Comparison of ENCODE assay signal across 16 cellular contexts in the genomic region with DNA sequence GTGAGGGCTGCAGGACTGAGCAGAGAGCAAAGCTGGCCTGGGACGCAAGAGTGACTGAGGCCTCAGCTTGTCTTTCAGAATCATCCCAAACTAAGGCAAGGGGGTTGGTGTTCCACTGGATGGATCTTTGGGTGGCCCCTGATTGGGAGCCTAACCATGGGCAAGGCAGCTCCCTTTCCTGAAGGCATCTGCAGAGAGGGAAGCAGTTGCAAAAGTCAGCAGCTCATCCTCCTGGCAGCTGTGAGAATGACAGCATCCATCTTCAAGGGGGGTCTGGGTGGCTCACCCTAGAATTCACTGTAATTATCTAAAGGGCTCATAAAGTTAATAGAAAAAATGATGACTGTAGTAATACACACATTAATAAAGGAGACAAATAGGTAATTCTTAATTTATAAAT. TPM values are rescaled to one million over a fixed set of nuclear protein-coding genes. Genes with fewer than 3 reads are reported as not detected.
DNase-seq lines count a peak whose midpoint lies in the region; ATAC-seq and TF ChIP-seq lines count a peak whose summit lies in the region.
"Had no signal": no experiment of that assay in that cellular context is flagged by ENCODE, and none has a peak within 500 bp of the region (broad histone marks: within the 10 kb centered on the region; RNA-seq: fewer than 3 reads in every experiment).

No MANE protein-coding gene starts in this region.

- no peaks in the 10 kb centered on the region for H3K4me1 Mint-ChIP-seq in glutamatergic neuron (ENCODE audit: low read depth, unreplicated experiment)

- ATAC-seq in GM21717 (IDR thresholded peaks at IDR 0.05; ENCODE audit: unreplicated experiment): no peak
- ATAC-seq: effector memory CD8-positive, alpha-beta T cell had no signal

- TF ChIP-seq RAD21 in neural cell (conservative IDR thresholded peaks at IDR 0.05): no peak

- no peaks in the 10 kb centered on the region for H4K20me1 ChIP-seq in neural cell (ENCODE audit: insufficient read depth)

- no peaks in the 10 kb centered on the region for H3K9me3 Mint-ChIP-seq in glutamatergic neuron (ENCODE audit: unreplicated experiment)
- H3K9me3 Mint-ChIP-seq: effector memory CD8-positive, alpha-beta T cell had no signal

- no peaks in the 10 kb centered on the region for H3F3A ChIP-seq in neural cell (ENCODE audit: insufficient read depth, low read length, poor library complexity, severe bottlenecking)

- DNase-seq in NCI-H82 (lab: John Stamatoyannopoulos, UW) (peak; percentile 6), NCI-H82 treated with DMSO at 0.1 percent for 48 hours (lab: John Stamatoyannopoulos, UW; ENCODE audit: unreplicated experiment) (no peak), NB4 (ENCODE audit: low read depth) (peak; percentile 15), choroid plexus epithelial cell (ENCODE audit: low read depth) (peak; percentile 69), glutamatergic neuron (no peak)
- no peak for DNase-seq in stimulated activated CD4-positive, alpha-beta T cell treated with anti-CD3 and anti-CD28 coated beads, Interleukin-4, amount 100 ng/mL, for 24 hours
- DNase-seq: activated CD4-positive, CD25-positive, alpha-beta regulatory T cell; activated T-cell treated with anti-CD3 and anti-CD28 coated beads, Interleukin-2, amount 50 U/mL, for 48 hours; amygdala; DMS79 treated with DMSO at 0.1 percent for 48 hours; effector memory CD8-positive, alpha-beta T cell; NCI-H446 treated with DMSO at 0.1 percent for 48 hours; SIG-M5 had no signal

- no peaks in the 10 kb centered on the region for H3K27me3 ChIP-seq in neural cell (ENCODE audit: insufficient read depth, low read depth, low read length)

- no peak overlapping the region for H3K4me2 ChIP-seq in neural cell (ENCODE audit: low read length)

- no peaks in the 10 kb centered on the region for H3K36me3 ChIP-seq in neural cell (ENCODE audit: insufficient read depth, low read length)
- H3K36me3 ChIP-seq: prostate gland had no signal

- no peak overlapping the region for H3K9ac ChIP-seq in neural cell (ENCODE audit: low read length)

- no peak for TF ChIP-seq EP300 in neural cell (conservative IDR thresholded peaks at IDR 0.05; ENCODE audit: poor library complexity, severe bottlenecking)

- no peak overlapping the region for H3K27ac Mint-ChIP-seq in glutamatergic neuron (ENCODE audit: unreplicated experiment)

- no peak overlapping the region for H2AFZ ChIP-seq in neural cell (ENCODE audit: low read depth, low read length)

- H3K27me3 Mint-ChIP-seq in glutamatergic neuron (ENCODE audit: unreplicated experiment): no peaks in the 10 kb centered on the region

- no peaks in the 10 kb centered on the region for H3K9me3 ChIP-seq in neural cell (ENCODE audit: low read length)
- H3K9me3 ChIP-seq: prostate gland had no signal

- TF ChIP-seq POLR2A in NB4 (IDR thresholded peaks at IDR 0.05; ENCODE audit: extremely low read depth, insufficient read length): no peak

- no peaks in the 10 kb centered on the region for H3K9me2 ChIP-seq in neural cell (ENCODE audit: insufficient read depth, low read length)

- no peak overlapping the region for H3K4me3 Mint-ChIP-seq in glutamatergic neuron (ENCODE audit: unreplicated experiment)
- H3K4me3 Mint-ChIP-seq: effector memory CD8-positive, alpha-beta T cell had no signal

- no peak overlapping the region for H3K27ac ChIP-seq in neural cell (ENCODE audit: low read length)
- H3K27ac ChIP-seq: prostate gland had no signal

- no peaks in the 10 kb centered on the region for H3K36me3 Mint-ChIP-seq in glutamatergic neuron (ENCODE audit: unreplicated experiment)

- no peaks in the 10 kb centered on the region for H3K79me2 ChIP-seq in neural cell (replicated peaks; ENCODE audit: insufficient read depth, low read length)

- no peak overlapping the region for H3K4me3 ChIP-seq in NB4 (ENCODE audit: low read depth, low read length)
- no peak overlapping the region for H3K4me3 ChIP-seq in choroid plexus epithelial cell (ENCODE audit: low read depth, low read length)
- no peak overlapping the region for H3K4me3 ChIP-seq in neural cell (ENCODE audit: low read length)
- H3K4me3 ChIP-seq: prostate gland had no signal

- TF ChIP-seq CTCF in NB4 (IDR thresholded peaks at IDR 0.05; ENCODE audit: low read depth, low read length): no peak
- peak; percentile 68 for TF ChIP-seq CTCF in choroid plexus epithelial cell (conservative IDR thresholded peaks at IDR 0.05; ENCODE audit: low read depth, low read length)
- peak; percentile 10 for TF ChIP-seq CTCF in neural cell (IDR thresholded peaks at IDR 0.05; ENCODE audit: poor library complexity, severe bottlenecking)
- no peak for TF ChIP-seq CTCF in glutamatergic neuron (IDR thresholded peaks at IDR 0.05; ENCODE audit: partially characterized antibody, unreplicated experiment)

TF ChIP-seq in neural cell, 6 proteins besides CTCF, POLR2A, EP300 and RAD21:
- TF ChIP-seq EZH2 (IDR thresholded peaks at IDR 0.05; ENCODE audit: borderline replicate concordance, insufficient read depth, low read length, poor library complexity, severe bottlenecking) (no peak), POLR2AphosphoS5 (IDR thresholded peaks at IDR 0.05) (no peak), SMC3 (conservative IDR thresholded peaks at IDR 0.05; ENCODE audit: poor library complexity) (no peak), MXI1 (conservative IDR thresholded peaks at IDR 0.05; ENCODE audit: poor library complexity, severe bottlenecking) (no peak), TAF1 (IDR thresholded peaks at IDR 0.05; ENCODE audit: low read depth) (no peak)
- TF ChIP-seq, protein P1, sequence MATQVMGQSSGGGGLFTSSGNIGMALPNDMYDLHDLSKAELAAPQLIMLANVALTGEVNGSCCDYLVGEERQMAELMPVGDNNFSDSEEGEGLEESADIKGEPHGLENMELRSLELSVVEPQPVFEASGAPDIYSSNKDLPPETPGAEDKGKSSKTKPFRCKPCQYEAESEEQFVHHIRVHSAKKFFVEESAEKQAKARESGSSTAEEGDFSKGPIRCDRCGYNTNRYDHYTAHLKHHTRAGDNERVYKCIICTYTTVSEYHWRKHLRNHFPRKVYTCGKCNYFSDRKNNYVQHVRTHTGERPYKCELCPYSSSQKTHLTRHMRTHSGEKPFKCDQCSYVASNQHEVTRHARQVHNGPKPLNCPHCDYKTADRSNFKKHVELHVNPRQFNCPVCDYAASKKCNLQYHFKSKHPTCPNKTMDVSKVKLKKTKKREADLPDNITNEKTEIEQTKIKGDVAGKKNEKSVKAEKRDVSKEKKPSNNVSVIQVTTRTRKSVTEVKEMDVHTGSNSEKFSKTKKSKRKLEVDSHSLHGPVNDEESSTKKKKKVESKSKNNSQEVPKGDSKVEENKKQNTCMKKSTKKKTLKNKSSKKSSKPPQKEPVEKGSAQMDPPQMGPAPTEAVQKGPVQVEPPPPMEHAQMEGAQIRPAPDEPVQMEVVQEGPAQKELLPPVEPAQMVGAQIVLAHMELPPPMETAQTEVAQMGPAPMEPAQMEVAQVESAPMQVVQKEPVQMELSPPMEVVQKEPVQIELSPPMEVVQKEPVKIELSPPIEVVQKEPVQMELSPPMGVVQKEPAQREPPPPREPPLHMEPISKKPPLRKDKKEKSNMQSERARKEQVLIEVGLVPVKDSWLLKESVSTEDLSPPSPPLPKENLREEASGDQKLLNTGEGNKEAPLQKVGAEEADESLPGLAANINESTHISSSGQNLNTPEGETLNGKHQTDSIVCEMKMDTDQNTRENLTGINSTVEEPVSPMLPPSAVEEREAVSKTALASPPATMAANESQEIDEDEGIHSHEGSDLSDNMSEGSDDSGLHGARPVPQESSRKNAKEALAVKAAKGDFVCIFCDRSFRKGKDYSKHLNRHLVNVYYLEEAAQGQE (IDR thresholded peaks at IDR 0.05; ENCODE audit: borderline replicate concordance): no peak

RNA-seq across cellular contexts. Expression of a gene that starts 46.5 kb away (rescaled TPM):
- 16.3 and 16.5 TPM in 2 replicates for polyA plus RNA-seq in neural cell
- 16.3 and 25.7 TPM in 2 replicates for polyA minus RNA-seq in neural cell
- 4.1 TPM for total RNA-seq in glutamatergic neuron (ENCODE audit: unreplicated experiment)

RNA-seq across cellular contexts. Expression of a gene that starts 47.2 kb away (rescaled TPM):
- 127 and 134 TPM in 2 replicates for polyA plus RNA-seq in neural cell
- polyA minus RNA-seq in neural cell: 282 and 284 TPM in 2 replicates
- 136 TPM for total RNA-seq in glutamatergic neuron (ENCODE audit: unreplicated experiment)

Comparison
In these comparisons a context has a peak if more than half of its experiments do, and no peak if none do; other contexts are left out.
1. DNase-seq: peak in NCI-H82 (single experiment), NB4 (single experiment) and choroid plexus epithelial cell (single experiment); none in NCI-H82 treated with DMSO at 0.1 percent for 48 hours (single experiment), glutamatergic neuron (single experiment) and stimulated activated CD4-positive, alpha-beta T cell treated with anti-CD3 and anti-CD28 coated beads, Interleukin-4, amount 100 ng/mL, for 24 hours (single experiment).
2. CTCF ChIP-seq: peak in choroid plexus epithelial cell (single experiment) and neural cell (single experiment); none in NB4 (single experiment) and glutamatergic neuron (single experiment).